In the genomic region with DNA sequence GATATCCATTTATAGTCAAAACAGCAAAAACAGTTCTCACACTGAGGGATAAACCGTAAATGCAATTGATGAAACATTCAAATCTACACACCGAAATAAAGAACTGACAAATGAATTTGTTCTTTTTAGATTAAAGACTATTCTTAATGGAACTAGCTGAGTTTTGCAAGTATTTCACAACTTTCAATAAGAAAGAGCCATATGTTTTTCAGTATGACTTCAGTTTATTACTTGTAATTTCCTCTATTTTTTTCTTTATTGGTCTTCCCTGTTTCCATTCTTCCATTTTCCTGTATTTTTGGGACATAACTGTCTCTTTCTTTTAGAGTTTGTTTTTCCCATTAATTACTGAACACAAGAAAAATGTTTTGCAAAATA, we compare ENCODE assay signal across 1 cellular context.
TF ChIP-seq lines count a peak whose summit lies in the region.

No MANE protein-coding gene starts in this region.

TF ChIP-seq in IMR-90, 13 proteins besides CTCF, POLR2A, EP300 and RAD21:
- TF ChIP-seq RCOR1 (IDR thresholded peaks at IDR 0.05; ENCODE audit: insufficient replicate concordance, low read length) = no peak
- TF ChIP-seq CEBPB (IDR thresholded peaks at IDR 0.05; ENCODE audit: low read depth, low read length) = peak; percentile 56
- no peak for TF ChIP-seq MXI1 (IDR thresholded peaks at IDR 0.05; ENCODE audit: borderline replicate concordance, low read depth, low read length)
- no peak for TF ChIP-seq MAFK (IDR thresholded peaks at IDR 0.05; ENCODE audit: low read depth, low read length)
- TF ChIP-seq, protein P1, sequence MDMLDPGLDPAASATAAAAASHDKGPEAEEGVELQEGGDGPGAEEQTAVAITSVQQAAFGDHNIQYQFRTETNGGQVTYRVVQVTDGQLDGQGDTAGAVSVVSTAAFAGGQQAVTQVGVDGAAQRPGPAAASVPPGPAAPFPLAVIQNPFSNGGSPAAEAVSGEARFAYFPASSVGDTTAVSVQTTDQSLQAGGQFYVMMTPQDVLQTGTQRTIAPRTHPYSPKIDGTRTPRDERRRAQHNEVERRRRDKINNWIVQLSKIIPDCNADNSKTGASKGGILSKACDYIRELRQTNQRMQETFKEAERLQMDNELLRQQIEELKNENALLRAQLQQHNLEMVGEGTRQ (IDR thresholded peaks at IDR 0.05; ENCODE audit: low read depth, low read length) = no peak
- no peak for TF ChIP-seq ELK1 (IDR thresholded peaks at IDR 0.05; ENCODE audit: borderline replicate concordance, low read depth, low read length)
